In genomic region chr9:109469646-109470358, GRCh38 we compare ENCODE assay signal across 7 cellular contexts. TPM values are rescaled to one million over a fixed set of nuclear protein-coding genes. Genes with fewer than 3 reads are reported as not detected.
A peak's percentile ranks its signal among the peaks of the same experiment; 100 is the strongest.
DNase-seq lines count a peak whose midpoint lies in the region; ATAC-seq, FAIRE-seq and TF ChIP-seq lines count a peak whose summit lies in the region.

No MANE protein-coding gene starts in this region.

- ATAC-seq in HG02610 (IDR thresholded peaks at IDR 0.05; ENCODE audit: unreplicated experiment): peak; percentile 95
- ATAC-seq in SK-N-SH treated with all-trans-retinoic acid at 6 μM for 48 hours: peak; percentile 99
- peak; percentile 88 for ATAC-seq in left ventricle myocardium superior

- H3K27me3 ChIP-seq in adipocyte (replicated peaks; ENCODE audit: control insufficient read depth, insufficient read depth, low read length) (no peaks in the 10 kb centered on the region), sigmoid colon (no peaks in the 10 kb centered on the region)

- FAIRE-seq in GM12891 (lab: Jason Lieb, UNC): peak; percentile 98

- TF ChIP-seq POLR2A in GM12891 (IDR thresholded peaks at IDR 0.05; ENCODE audit: low read depth, low read length) (no peak), NB4 (IDR thresholded peaks at IDR 0.05; ENCODE audit: extremely low read depth, insufficient read length) (no peak), sigmoid colon (IDR thresholded peaks at IDR 0.05) (no peak)

- TF ChIP-seq EP300 in sigmoid colon (IDR thresholded peaks at IDR 0.05): no peak

- DNase-seq in GM12891 (ENCODE audit: insufficient read length, low spot score) (peak; percentile 45), NB4 (ENCODE audit: low read depth) (peak; percentile 87), adipocyte (ENCODE audit: low read depth) (peak; percentile 89), left ventricle myocardium superior (peak; percentile 71), sigmoid colon (peak; percentile 81)

- H3K4me3 ChIP-seq in NB4 (ENCODE audit: low read depth, low read length) (no peak overlapping the region), adipocyte (ENCODE audit: low read length) (no peak overlapping the region), sigmoid colon (no peak overlapping the region)

- H3K9me3 ChIP-seq in adipocyte (ENCODE audit: control insufficient read depth, low read length) (no peaks in the 10 kb centered on the region), sigmoid colon (no peaks in the 10 kb centered on the region)

- intact Hi-C loops in left ventricle myocardium superior (cut with micrococcal nuclease) (no loop called here), sigmoid colon (cut with DNase I) (loop anchor here (1.0 to 5.0 kb wide), 2 partner anchors 148 to 226 kb away; partner anchors contain the start of gene EPB41L4B)

- TF ChIP-seq CTCF in NB4 (IDR thresholded peaks at IDR 0.05; ENCODE audit: low read depth, low read length): peak; percentile 86
- TF ChIP-seq CTCF in sigmoid colon (IDR thresholded peaks at IDR 0.05): peak; percentile 54 to 83 (median 76)

- H3K9ac ChIP-seq in adipocyte (ENCODE audit: low read length): no peak overlapping the region

- H3K4me1 ChIP-seq in adipocyte (ENCODE audit: control insufficient read depth, insufficient read depth, low read length): peaks cover 12% of the 10 kb centered on the region
- no peaks in the 10 kb centered on the region for H3K4me1 ChIP-seq in sigmoid colon

- no peaks in the 10 kb centered on the region for H3K36me3 ChIP-seq in adipocyte (ENCODE audit: control insufficient read depth, insufficient read depth, low read length, severe bottlenecking)
- no peaks in the 10 kb centered on the region for H3K36me3 ChIP-seq in sigmoid colon

- 46 to 49% methylated on average over 13 of the region's 13 CpGs for whole genome bisulfite sequencing in sigmoid colon, 2 donors

- H3K27ac ChIP-seq in sigmoid colon: no peak overlapping the region

TF ChIP-seq in GM12891, 5 proteins besides CTCF, POLR2A, EP300 and RAD21:
- TF ChIP-seq PAX5 (IDR thresholded peaks at IDR 0.05; ENCODE audit: insufficient read depth, low read length, severe bottlenecking): no peak
- TF ChIP-seq POLR2AphosphoS5 (IDR thresholded peaks at IDR 0.05; ENCODE audit: low read depth, low read length): no peak
- peak; percentile 55; the same call in 1 of the 2 replicates for TF ChIP-seq POU2F2 (IDR thresholded peaks at IDR 0.05; ENCODE audit: low read depth, low read length)
- TF ChIP-seq TAF1 (IDR thresholded peaks at IDR 0.05; ENCODE audit: low read depth, low read length): no peak
- no peak for TF ChIP-seq SPI1 (IDR thresholded peaks at IDR 0.05; ENCODE audit: low read depth, low read length)

TF ChIP-seq in SK-N-SH treated with all-trans-retinoic acid at 6 μM for 48 hours, 23 proteins besides CTCF, POLR2A, EP300 and RAD21:
- TF ChIP-seq ISL1 (CRISPR knock-in tag; IDR thresholded peaks at IDR 0.05) (peak; percentile 63), ZFP3 (CRISPR knock-in tag; IDR thresholded peaks at IDR 0.05) (no peak)

RNA-seq across cellular contexts. Expression of gene PTPN3, which starts 28.3 kb away (rescaled TPM):
- 0.46 TPM for polyA plus RNA-seq in GM12891 (2012; ENCODE audit: low read depth, missing spikeins)
- total RNA-seq in left ventricle myocardium superior (48.5 TPM), sigmoid colon (1 to 10 TPM; 1.3 to 2.5 (median 1.5) TPM)
- polyA plus RNA-seq in sigmoid colon: 10 to 100 TPM; 12.6 to 25.0 (median 14.4) TPM

Comparison
In these comparisons a context has a peak if more than half of its experiments do, and no peak if none do; other contexts are left out.
1. RNA of gene PTPN3, which starts 28.3 kb away (total RNA-seq): 48.5 TPM in left ventricle myocardium superior (single experiment); 1.3 to 2.5 TPM in sigmoid colon; every median in the first group is over 10 times any median in the second.
2. Peak in every context shown above with its lines, with median percentiles within 50 percentile points of each other: DNase-seq and ATAC-seq.